1 cellular context compared by ENCODE assay signal in the genomic region with DNA sequence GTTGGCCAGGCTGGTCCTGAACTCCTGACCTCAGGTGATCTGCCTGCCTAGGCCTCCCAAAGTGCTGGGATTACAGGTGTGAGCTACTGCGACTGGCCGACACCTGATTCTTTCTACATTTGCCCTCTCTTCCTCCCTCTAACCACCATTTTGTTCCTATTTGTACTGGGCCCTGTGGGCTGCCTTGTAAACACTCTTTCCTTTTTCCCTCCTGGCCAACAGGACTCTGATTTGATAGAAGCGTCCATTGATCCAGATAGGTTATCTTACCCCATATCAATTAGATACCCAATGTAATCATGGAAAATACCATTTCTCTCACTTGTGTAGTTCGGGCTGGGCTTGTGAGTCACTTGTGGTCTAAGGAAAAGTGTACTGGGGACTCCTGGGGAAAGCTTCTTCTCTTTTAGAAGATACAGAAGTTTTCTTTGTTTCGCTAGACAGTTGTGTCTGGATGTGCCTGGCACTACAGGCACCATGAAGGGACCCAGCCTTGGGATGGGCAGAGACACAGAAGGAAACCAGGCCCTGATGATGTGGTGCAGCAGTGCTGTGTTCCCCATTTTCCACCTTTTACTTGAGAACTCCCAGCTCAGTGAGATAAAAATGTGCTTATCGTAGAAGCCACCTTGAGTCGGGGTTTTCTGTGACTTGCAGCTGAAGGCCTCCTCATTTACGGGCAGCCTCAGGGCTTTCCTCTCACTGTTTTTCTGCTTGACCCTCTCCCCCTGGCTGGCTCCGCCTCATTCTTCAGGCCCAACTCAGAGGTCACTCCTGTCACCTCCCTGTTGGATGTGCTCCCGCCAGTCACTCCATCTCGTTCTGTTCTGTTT.
TF ChIP-seq lines count a peak whose summit lies in the region.

No MANE protein-coding gene starts in this region.

TF ChIP-seq in GM23338, 12 proteins besides CTCF, POLR2A, EP300 and RAD21:
- TF ChIP-seq, protein P1, sequence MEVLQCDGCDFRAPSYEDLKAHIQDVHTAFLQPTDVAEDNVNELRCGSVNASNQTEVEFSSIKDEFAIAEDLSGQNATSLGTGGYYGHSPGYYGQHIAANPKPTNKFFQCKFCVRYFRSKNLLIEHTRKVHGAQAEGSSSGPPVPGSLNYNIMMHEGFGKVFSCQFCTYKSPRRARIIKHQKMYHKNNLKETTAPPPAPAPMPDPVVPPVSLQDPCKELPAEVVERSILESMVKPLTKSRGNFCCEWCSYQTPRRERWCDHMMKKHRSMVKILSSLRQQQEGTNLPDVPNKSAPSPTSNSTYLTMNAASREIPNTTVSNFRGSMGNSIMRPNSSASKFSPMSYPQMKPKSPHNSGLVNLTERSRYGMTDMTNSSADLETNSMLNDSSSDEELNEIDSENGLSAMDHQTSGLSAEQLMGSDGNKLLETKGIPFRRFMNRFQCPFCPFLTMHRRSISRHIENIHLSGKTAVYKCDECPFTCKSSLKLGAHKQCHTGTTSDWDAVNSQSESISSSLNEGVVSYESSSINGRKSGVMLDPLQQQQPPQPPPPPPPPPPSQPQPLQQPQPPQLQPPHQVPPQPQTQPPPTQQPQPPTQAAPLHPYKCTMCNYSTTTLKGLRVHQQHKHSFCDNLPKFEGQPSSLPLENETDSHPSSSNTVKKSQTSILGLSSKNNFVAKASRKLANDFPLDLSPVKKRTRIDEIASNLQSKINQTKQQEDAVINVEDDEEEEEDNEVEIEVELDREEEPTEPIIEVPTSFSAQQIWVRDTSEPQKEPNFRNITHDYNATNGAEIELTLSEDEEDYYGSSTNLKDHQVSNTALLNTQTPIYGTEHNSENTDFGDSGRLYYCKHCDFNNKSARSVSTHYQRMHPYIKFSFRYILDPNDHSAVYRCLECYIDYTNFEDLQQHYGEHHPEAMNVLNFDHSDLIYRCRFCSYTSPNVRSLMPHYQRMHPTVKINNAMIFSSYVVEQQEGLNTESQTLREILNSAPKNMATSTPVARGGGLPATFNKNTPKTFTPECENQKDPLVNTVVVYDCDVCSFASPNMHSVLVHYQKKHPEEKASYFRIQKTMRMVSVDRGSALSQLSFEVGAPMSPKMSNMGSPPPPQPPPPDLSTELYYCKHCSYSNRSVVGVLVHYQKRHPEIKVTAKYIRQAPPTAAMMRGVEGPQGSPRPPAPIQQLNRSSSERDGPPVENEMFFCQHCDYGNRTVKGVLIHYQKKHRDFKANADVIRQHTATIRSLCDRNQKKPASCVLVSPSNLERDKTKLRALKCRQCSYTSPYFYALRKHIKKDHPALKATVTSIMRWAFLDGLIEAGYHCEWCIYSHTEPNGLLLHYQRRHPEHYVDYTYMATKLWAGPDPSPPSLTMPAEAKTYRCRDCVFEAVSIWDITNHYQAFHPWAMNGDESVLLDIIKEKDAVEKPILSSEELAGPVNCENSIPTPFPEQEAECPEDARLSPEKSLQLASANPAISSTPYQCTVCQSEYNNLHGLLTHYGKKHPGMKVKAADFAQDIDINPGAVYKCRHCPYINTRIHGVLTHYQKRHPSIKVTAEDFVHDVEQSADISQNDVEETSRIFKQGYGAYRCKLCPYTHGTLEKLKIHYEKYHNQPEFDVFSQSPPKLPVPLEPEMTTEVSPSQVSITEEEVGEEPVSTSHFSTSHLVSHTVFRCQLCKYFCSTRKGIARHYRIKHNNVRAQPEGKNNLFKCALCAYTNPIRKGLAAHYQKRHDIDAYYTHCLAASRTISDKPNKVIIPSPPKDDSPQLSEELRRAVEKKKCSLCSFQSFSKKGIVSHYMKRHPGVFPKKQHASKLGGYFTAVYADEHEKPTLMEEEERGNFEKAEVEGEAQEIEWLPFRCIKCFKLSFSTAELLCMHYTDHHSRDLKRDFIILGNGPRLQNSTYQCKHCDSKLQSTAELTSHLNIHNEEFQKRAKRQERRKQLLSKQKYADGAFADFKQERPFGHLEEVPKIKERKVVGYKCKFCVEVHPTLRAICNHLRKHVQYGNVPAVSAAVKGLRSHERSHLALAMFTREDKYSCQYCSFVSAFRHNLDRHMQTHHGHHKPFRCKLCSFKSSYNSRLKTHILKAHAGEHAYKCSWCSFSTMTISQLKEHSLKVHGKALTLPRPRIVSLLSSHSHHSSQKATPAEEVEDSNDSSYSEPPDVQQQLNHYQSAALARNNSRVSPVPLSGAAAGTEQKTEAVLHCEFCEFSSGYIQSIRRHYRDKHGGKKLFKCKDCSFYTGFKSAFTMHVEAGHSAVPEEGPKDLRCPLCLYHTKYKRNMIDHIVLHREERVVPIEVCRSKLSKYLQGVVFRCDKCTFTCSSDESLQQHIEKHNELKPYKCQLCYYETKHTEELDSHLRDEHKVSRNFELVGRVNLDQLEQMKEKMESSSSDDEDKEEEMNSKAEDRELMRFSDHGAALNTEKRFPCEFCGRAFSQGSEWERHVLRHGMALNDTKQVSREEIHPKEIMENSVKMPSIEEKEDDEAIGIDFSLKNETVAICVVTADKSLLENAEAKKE (CRISPR knock-in tag; IDR thresholded peaks at IDR 0.05), result no peak
- no peak for TF ChIP-seq REST (IDR thresholded peaks at IDR 0.05; ENCODE audit: unreplicated experiment)
- no peak for TF ChIP-seq NANOG (IDR thresholded peaks at IDR 0.05; ENCODE audit: borderline replicate concordance)
- TF ChIP-seq, protein P2, sequence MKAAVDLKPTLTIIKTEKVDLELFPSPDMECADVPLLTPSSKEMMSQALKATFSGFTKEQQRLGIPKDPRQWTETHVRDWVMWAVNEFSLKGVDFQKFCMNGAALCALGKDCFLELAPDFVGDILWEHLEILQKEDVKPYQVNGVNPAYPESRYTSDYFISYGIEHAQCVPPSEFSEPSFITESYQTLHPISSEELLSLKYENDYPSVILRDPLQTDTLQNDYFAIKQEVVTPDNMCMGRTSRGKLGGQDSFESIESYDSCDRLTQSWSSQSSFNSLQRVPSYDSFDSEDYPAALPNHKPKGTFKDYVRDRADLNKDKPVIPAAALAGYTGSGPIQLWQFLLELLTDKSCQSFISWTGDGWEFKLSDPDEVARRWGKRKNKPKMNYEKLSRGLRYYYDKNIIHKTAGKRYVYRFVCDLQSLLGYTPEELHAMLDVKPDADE (IDR thresholded peaks at IDR 0.05), result no peak
- TF ChIP-seq JUNB (IDR thresholded peaks at IDR 0.05; ENCODE audit: unreplicated experiment), result no peak
- TF ChIP-seq ZNF331 (CRISPR knock-in tag; IDR thresholded peaks at IDR 0.05; ENCODE audit: low read depth), result no peak
